ENCODE assay signal across 1 cellular context in the genomic region with DNA sequence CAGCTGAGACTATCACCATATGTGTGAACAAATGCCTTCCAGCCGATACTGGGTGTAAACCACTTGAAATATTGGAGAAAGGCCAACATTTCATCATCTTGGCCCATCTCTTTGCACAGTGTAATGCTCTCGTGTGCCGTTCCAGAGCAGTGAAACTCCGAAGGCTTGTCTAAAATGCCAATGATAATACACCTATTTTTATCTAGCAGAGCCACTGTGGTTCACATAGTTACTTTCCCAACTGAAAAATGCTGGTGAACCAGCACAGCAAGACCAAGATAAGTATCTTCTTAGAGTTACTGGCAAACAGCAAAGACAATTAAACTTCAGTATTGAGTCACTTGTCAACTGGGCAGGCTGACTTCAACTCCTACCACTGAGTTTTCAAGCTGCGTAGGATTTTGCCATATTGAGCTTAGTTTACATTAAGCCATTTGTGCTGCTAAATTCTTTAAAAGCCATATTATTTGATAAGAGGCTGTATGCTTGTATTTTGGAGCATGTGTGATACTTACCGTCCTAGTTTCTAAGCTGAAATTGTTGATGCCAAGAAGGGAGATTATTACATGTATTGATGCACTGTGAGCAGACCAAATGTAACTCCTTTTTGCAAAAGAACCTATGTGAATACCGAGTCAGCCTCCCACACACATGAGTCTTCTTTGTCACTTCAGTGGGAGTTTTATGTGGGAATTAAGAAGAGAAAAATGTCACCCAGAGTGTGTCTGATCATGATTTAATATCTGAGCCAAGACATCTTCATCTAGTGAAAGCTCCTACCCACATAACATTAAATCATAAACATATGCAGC.
TF ChIP-seq lines count a peak whose summit lies in the region.

No MANE protein-coding gene starts in this region.

TF ChIP-seq in SK-N-SH, 30 proteins besides CTCF, POLR2A, EP300 and RAD21 (continued from another document):
- peak; percentile 70; the same call in 1 of the 2 replicates for TF ChIP-seq FOSL2 (IDR thresholded peaks at IDR 0.05; ENCODE audit: borderline replicate concordance, low read depth)
- TF ChIP-seq JUND (IDR thresholded peaks at IDR 0.05) = peak; percentile 58
